ENCODE assay signal across 14 cellular contexts in the genomic region with DNA sequence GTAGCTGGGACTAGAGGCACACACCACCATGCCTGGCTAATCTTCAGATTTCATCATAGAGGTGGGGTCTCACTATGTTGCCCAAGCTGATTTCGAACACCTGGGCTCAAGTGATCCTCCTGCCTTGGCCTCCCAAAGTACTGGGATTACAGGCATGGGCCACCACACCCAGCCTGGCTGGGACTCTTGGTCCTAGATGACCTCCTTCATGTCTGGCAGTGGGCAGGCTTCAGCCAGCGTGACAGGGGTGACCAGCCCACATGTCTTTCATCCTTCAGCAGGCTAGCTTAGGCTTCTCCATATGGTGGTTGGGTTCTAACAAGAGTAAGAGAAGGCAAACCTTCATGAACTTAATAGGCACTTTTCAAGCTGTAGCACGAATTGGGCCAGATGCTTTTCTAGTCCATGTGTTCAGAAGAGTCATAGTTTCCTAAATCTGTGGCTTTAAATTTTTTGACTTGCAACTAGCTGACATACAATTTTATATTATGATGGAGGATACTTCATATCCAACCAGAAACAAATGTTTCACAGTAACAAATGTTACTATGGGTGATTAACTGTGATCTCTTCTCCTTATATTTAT. TPM values are rescaled to one million over a fixed set of nuclear protein-coding genes. Genes with fewer than 3 reads are reported as not detected.
DNase-seq lines count a peak whose midpoint lies in the region; ATAC-seq and TF ChIP-seq lines count a peak whose summit lies in the region.
"Had no signal": no experiment of that assay in that cellular context is flagged by ENCODE, and none has a peak within 500 bp of the region (broad histone marks: within the 10 kb centered on the region; RNA-seq: fewer than 3 reads in every experiment).

No MANE protein-coding gene starts in this region.

- no peaks in the 10 kb centered on the region for H3K27me3 Mint-ChIP-seq in activated CD4-positive, alpha-beta T cell treated with anti-CD3 and anti-CD28 coated beads for 36 hours
- H3K27me3 Mint-ChIP-seq in activated naive CD8-positive, alpha-beta T cell: no peaks in the 10 kb centered on the region

- H3K4me3 Mint-ChIP-seq in activated CD4-positive, alpha-beta T cell treated with anti-CD3 and anti-CD28 coated beads for 36 hours: peak overlapping the region; percentile 73
- H3K4me3 Mint-ChIP-seq in activated naive CD8-positive, alpha-beta T cell: peak overlapping the region; percentile 91
- H3K4me3 Mint-ChIP-seq in stimulated activated effector memory CD8-positive, alpha-beta T cell treated with anti-CD3 and anti-CD28 coated beads, Interleukin-12 subunit alpha, Interleukin-12 subunit beta, amount 100 ng/mL, for 72 hours: peak overlapping the region; percentile 78

- peaks cover 8% of the 10 kb centered on the region for H3K36me3 Mint-ChIP-seq in activated CD4-positive, alpha-beta T cell treated with anti-CD3 and anti-CD28 coated beads for 36 hours (ENCODE audit: low read depth)
- H3K36me3 Mint-ChIP-seq in activated naive CD8-positive, alpha-beta T cell: peaks cover 15% of the 10 kb centered on the region
- H3K36me3 Mint-ChIP-seq in stimulated activated effector memory CD8-positive, alpha-beta T cell treated with anti-CD3 and anti-CD28 coated beads, Interleukin-12 subunit alpha, Interleukin-12 subunit beta, amount 100 ng/mL, for 72 hours: peaks cover 14% of the 10 kb centered on the region

- peak; percentile 69 for ATAC-seq in activated CD4-positive, alpha-beta T cell treated with anti-CD3 and anti-CD28 coated beads for 36 hours
- ATAC-seq in HG03175 (IDR thresholded peaks at IDR 0.05; ENCODE audit: unreplicated experiment) (peak; percentile 25), HG02759 (IDR thresholded peaks at IDR 0.05; ENCODE audit: unreplicated experiment) (no peak)
- peak; percentile 69 for ATAC-seq in stimulated activated effector memory CD8-positive, alpha-beta T cell treated with anti-CD3 and anti-CD28 coated beads, Interleukin-12 subunit alpha, Interleukin-12 subunit beta, amount 100 ng/mL, for 72 hours
- ATAC-seq: body of pancreas, right lobe of liver had no signal

- no peak for TF ChIP-seq POLR2A in erythroblast (IDR thresholded peaks at IDR 0.05; ENCODE audit: low read length)

- CTCF ChIA-PET in activated CD4-positive, alpha-beta T cell treated with anti-CD3 and anti-CD28 coated beads for 36 hours (lab: Charles Lee): interaction anchor here (0.6 to 1.4 kb wide), 4 partner anchors 8 to 259 kb away, joined by 3 to 4 read pairs (median 3); partner anchors contain the start of gene GPD1L

- peaks cover 7% of the 10 kb centered on the region for H3K9me3 Mint-ChIP-seq in activated CD4-positive, alpha-beta T cell treated with anti-CD3 and anti-CD28 coated beads for 36 hours (ENCODE audit: low read depth)
- H3K9me3 Mint-ChIP-seq in activated naive CD8-positive, alpha-beta T cell (ENCODE audit: low read depth): peaks cover 3% of the 10 kb centered on the region
- peaks cover 2% of the 10 kb centered on the region for H3K9me3 Mint-ChIP-seq in stimulated activated effector memory CD8-positive, alpha-beta T cell treated with anti-CD3 and anti-CD28 coated beads, Interleukin-12 subunit alpha, Interleukin-12 subunit beta, amount 100 ng/mL, for 72 hours

- H3K4me1 Mint-ChIP-seq in activated CD4-positive, alpha-beta T cell treated with anti-CD3 and anti-CD28 coated beads for 36 hours: peaks cover 61% of the 10 kb centered on the region
- H3K4me1 Mint-ChIP-seq in activated naive CD8-positive, alpha-beta T cell (ENCODE audit: low read depth): peaks cover 76% of the 10 kb centered on the region
- H3K4me1 Mint-ChIP-seq in stimulated activated effector memory CD8-positive, alpha-beta T cell treated with anti-CD3 and anti-CD28 coated beads, Interleukin-12 subunit alpha, Interleukin-12 subunit beta, amount 100 ng/mL, for 72 hours: peaks cover 49% of the 10 kb centered on the region

- POLR2A ChIA-PET in activated CD4-positive, alpha-beta T cell treated with anti-CD3 and anti-CD28 coated beads for 36 hours (lab: Charles Lee): interaction anchor here (1.1 kb wide), 1 partner anchor 8 kb away, joined by 4 read pairs; the partner anchor contains the start of gene GPD1L

- intact Hi-C loops in activated CD4-positive, alpha-beta T cell treated with anti-CD3 and anti-CD28 coated beads for 36 hours (cut with DNase I, micrococcal nuclease): loop anchor here (1.0 to 10.0 kb wide), 5 partner anchors 8 to 889 kb away; partner anchors contain the start of genes GPD1L (in 2 of the 2) and CNOT10 (in 1 of the 2)

- peak overlapping the region; percentile 76 for H3K27ac Mint-ChIP-seq in activated CD4-positive, alpha-beta T cell treated with anti-CD3 and anti-CD28 coated beads for 36 hours
- peak overlapping the region; percentile 92 for H3K27ac Mint-ChIP-seq in activated naive CD8-positive, alpha-beta T cell
- H3K27ac Mint-ChIP-seq in stimulated activated effector memory CD8-positive, alpha-beta T cell treated with anti-CD3 and anti-CD28 coated beads, Interleukin-12 subunit alpha, Interleukin-12 subunit beta, amount 100 ng/mL, for 72 hours: peak overlapping the region; percentile 96

- no peak for DNase-seq in activated CD4-positive, alpha-beta T cell treated with anti-CD3 and anti-CD28 coated beads for 36 hours
- no peak for DNase-seq in activated CD4-positive, alpha-beta T cell treated with anti-CD3 and anti-CD28 coated beads for 48 hours
- no peak for DNase-seq in stimulated activated effector memory CD8-positive, alpha-beta T cell treated with anti-CD3 and anti-CD28 coated beads, Interleukin-12 subunit alpha, Interleukin-12 subunit beta, amount 100 ng/mL, for 72 hours (ENCODE audit: low spot score in 2 of 2)
- DNase-seq in erythroblast (lab: John Stamatoyannopoulos, UW) (no peak), NCI-H1417 treated with DMSO at 0.1 percent for 48 hours (lab: John Stamatoyannopoulos, UW) (no peak)
- DNase-seq: islet precursor cell, mesendoderm, NCI-H2107, NCI-H82, right lobe of liver had no signal

RNA-seq across cellular contexts. Expression of gene GPD1L, which starts 7.7 kb away (rescaled TPM):
- total RNA-seq in activated CD4-positive, alpha-beta T cell treated with anti-CD3 and anti-CD28 coated beads for 36 hours: 10 to 100 TPM in 1 of 2 experiments, 1 to 10 TPM in 1; 6.6 to 10.1 TPM
